Comparison of ENCODE assay signal across 9 cellular contexts in the genomic region with DNA sequence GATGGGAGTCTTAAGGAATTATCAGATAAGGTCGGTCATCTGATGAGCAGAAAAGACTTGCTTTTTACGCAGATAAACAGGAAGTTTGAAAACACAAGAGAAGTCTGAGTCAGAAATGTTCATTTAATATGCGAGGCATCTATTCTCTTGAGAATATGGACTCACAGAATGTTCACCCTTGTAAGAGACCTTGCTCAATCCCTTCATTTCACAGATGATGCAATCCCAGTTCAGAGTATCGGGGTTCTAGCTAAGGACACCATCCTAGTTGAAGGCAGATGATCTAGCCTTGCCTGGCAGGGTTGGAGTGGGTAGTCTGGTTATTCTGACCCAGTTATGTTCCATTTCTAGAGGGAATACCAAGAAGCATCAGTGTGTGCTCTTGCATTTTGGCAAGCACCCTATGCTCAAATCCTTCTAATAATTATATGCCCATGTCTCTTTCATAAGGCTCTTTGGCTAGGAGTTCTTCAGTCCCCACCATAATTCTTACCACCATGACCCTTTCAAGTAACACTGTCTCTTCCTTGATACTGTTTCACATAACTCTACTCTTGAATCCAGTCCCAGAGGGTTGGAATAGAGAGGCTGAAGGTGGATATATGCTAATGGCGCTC. TPM values are rescaled to one million over a fixed set of nuclear protein-coding genes. Genes with fewer than 3 reads are reported as not detected.
DNase-seq lines count a peak whose midpoint lies in the region; ATAC-seq and TF ChIP-seq lines count a peak whose summit lies in the region.
"Had no signal": no experiment of that assay in that cellular context is flagged by ENCODE, and none has a peak within 500 bp of the region (broad histone marks: within the 10 kb centered on the region; RNA-seq: fewer than 3 reads in every experiment).

No MANE protein-coding gene starts in this region.

- no peaks in the 10 kb centered on the region for H3K36me3 ChIP-seq in psoas muscle (ENCODE audit: insufficient read depth in 1 of 2, low read depth in 1 of 2)

- no peaks in the 10 kb centered on the region for H3K9me3 Mint-ChIP-seq in CD4-positive, alpha-beta T cell
- H3K9me3 Mint-ChIP-seq in T-helper 1 cell treated with Interleukin-12 subunit alpha and Interleukin-12 subunit beta and Interleukin-4 antibody, amounts not matched to agents 30 μg/mL and 1 μg/mL, for 36 hours = no peaks in the 10 kb centered on the region

- no peak overlapping the region for H3K27ac ChIP-seq in CD4-positive, alpha-beta T cell (ENCODE audit: low read depth, low read length)
- peak overlapping the region; percentile 92 for H3K27ac ChIP-seq in psoas muscle

- no peaks in the 10 kb centered on the region for H3K27me3 ChIP-seq in CD4-positive, alpha-beta T cell (ENCODE audit: control insufficient read depth, insufficient read depth, low read length)
- no peaks in the 10 kb centered on the region for H3K27me3 ChIP-seq in psoas muscle (ENCODE audit: insufficient read depth in 3 of 3, low read length in 2 of 3)

- CTCF ChIA-PET in CD4-positive, alpha-beta T cell (lab: Charles Lee) = interaction anchor here (1.4 kb wide), 1 partner anchor 44 kb away, joined by 3 read pairs; no protein-coding TSS in a partner anchor

- intact Hi-C loops in CD4-positive, alpha-beta T cell (cut with DNase I, micrococcal nuclease) = no loop called here
- intact Hi-C loops in psoas muscle (cut with DNase I) = loop anchor here in 1 of 2 donors (5.0 kb wide), 1 partner anchor 53 kb away; no protein-coding TSS in a partner anchor

- H3K4me3 Mint-ChIP-seq in CD4-positive, alpha-beta T cell = peak overlapping the region; percentile 71
- peak overlapping the region; percentile 32 for H3K4me3 Mint-ChIP-seq in T-helper 1 cell treated with Interleukin-12 subunit alpha and Interleukin-12 subunit beta and Interleukin-4 antibody, amounts not matched to agents 30 μg/mL and 1 μg/mL, for 36 hours

- no peak for DNase-seq in CD4-positive, alpha-beta T cell
- DNase-seq in psoas muscle = peak in 1 of 2 donors; percentile 47
- DNase-seq in GM19238 (ENCODE audit: insufficient read length, low spot score) = no peak
- DNase-seq in HK-2 (ENCODE audit: unreplicated experiment) = no peak
- DNase-seq in GF-D8 (lab: John Stamatoyannopoulos, UW) = no peak
- no peak for DNase-seq in NCI-H2196 (lab: John Stamatoyannopoulos, UW; ENCODE audit: unreplicated experiment)
- DNase-seq: NCI-H187 had no signal

- WGBS in psoas muscle, 3 donors = 36 to 48% (median 46%) methylated on average over 5 of the region's 5 CpGs

- H3K36me3 Mint-ChIP-seq in CD4-positive, alpha-beta T cell (ENCODE audit: low read depth) = peaks cover 3% of the 10 kb centered on the region
- peaks cover 9% of the 10 kb centered on the region for H3K36me3 Mint-ChIP-seq in T-helper 1 cell treated with Interleukin-12 subunit alpha and Interleukin-12 subunit beta and Interleukin-4 antibody, amounts not matched to agents 30 μg/mL and 1 μg/mL, for 36 hours (ENCODE audit: low read depth)

- no peaks in the 10 kb centered on the region for H3K9me3 ChIP-seq in CD4-positive, alpha-beta T cell (ENCODE audit: control insufficient read depth, low read length)
- H3K9me3 ChIP-seq in psoas muscle = no peaks in the 10 kb centered on the region

- no peak for TF ChIP-seq CTCF in CD4-positive, alpha-beta T cell (IDR thresholded peaks at IDR 0.05)
- no peak for TF ChIP-seq CTCF in psoas muscle (IDR thresholded peaks at IDR 0.05)

- ATAC-seq in CD4-positive, alpha-beta T cell (ENCODE audit: poor library complexity) = peak; percentile 68
- ATAC-seq in esophagus mucosa (peak; percentile 10), psoas muscle (peak in 1 of 4 donors; percentile 11)

- H3K27ac Mint-ChIP-seq in CD4-positive, alpha-beta T cell = peak overlapping the region; percentile 88
- peak overlapping the region; percentile 67 for H3K27ac Mint-ChIP-seq in T-helper 1 cell treated with Interleukin-12 subunit alpha and Interleukin-12 subunit beta and Interleukin-4 antibody, amounts not matched to agents 30 μg/mL and 1 μg/mL, for 36 hours

- POLR2A ChIA-PET in CD4-positive, alpha-beta T cell (lab: Charles Lee) = interaction anchor here (1.8 to 3.4 kb wide), 4 partner anchors 8 to 44 kb away, joined by 4 to 24 read pairs (median 10); no protein-coding TSS in a partner anchor

- H3K4me3 ChIP-seq in psoas muscle = no peak overlapping the region

- H3K4me1 ChIP-seq in psoas muscle = peaks cover 97% of the 10 kb centered on the region

- H3K4me1 Mint-ChIP-seq in CD4-positive, alpha-beta T cell (ENCODE audit: low read depth) = peaks cover 81% of the 10 kb centered on the region
- peaks cover 51% of the 10 kb centered on the region for H3K4me1 Mint-ChIP-seq in T-helper 1 cell treated with Interleukin-12 subunit alpha and Interleukin-12 subunit beta and Interleukin-4 antibody, amounts not matched to agents 30 μg/mL and 1 μg/mL, for 36 hours (ENCODE audit: low read depth)

- H3K27me3 Mint-ChIP-seq in CD4-positive, alpha-beta T cell = no peaks in the 10 kb centered on the region
- no peaks in the 10 kb centered on the region for H3K27me3 Mint-ChIP-seq in T-helper 1 cell treated with Interleukin-12 subunit alpha and Interleukin-12 subunit beta and Interleukin-4 antibody, amounts not matched to agents 30 μg/mL and 1 μg/mL, for 36 hours (ENCODE audit: low read depth)

RNA-seq across cellular contexts. Expression of gene YPEL2, which starts 42.5 kb away (rescaled TPM):
- total RNA-seq in CD4-positive, alpha-beta T cell = 10 to 100 TPM; 69.1 to 71.6 TPM
- 5.7 TPM for total RNA-seq in esophagus mucosa
- 10 to 100 TPM; 19.9 to 47.8 (median 22.3) TPM for total RNA-seq in psoas muscle
- polyA plus RNA-seq in psoas muscle = 10 to 100 TPM in 1 of 3 donors, 1 to 10 TPM in 2; 1.9 to 10.6 (median 6.9) TPM
